ENCODE assay signal across 8 cellular contexts in the genomic region with DNA sequence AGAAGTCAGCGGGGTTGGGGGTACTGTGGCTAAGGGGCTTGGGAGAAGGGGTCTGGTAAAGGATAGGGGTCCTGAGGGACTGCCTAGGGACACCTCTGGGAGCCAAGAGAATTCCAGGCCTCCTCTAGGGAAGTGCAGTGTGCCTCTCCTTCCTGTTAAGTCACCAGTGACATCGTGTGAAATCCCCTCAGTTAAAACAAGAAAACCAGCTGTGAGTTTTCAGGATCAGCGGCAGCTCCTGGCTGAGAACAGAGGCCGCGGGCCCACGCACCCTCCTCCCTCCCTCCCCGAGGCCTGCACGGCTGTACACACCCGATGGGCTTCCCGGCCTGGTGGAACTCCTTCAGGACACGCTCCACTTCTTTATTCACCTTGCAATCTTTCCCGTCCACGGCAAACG.
DNase-seq lines count a peak whose midpoint lies in the region; ATAC-seq and TF ChIP-seq lines count a peak whose summit lies in the region.
"Not testable (repeated sequence)": the region's sequence is repeated elsewhere in the genome, so short reads cannot be mapped to it uniquely, and the experiment has no call there.

No MANE protein-coding gene starts in this region.

- not testable (repeated sequence) for H3K9me3 ChIP-seq in right atrium auricular region; mucosa of descending colon; aorta (ENCODE audit: control insufficient read depth, low read length)

- H3K4me1 Mint-ChIP-seq in activated CD4-positive, alpha-beta memory T cell treated with anti-CD3 and anti-CD28 coated beads for 36 hours (ENCODE audit: low read depth), result not testable (repeated sequence)

- not testable (repeated sequence) for H3K4me3 Mint-ChIP-seq in activated CD4-positive, alpha-beta memory T cell treated with anti-CD3 and anti-CD28 coated beads for 36 hours

- H3K27me3 ChIP-seq in right atrium auricular region; aorta (ENCODE audit: control insufficient read depth in 1 of 2, insufficient read depth in 2 of 2, low read length in 1 of 2): not testable (repeated sequence)

- POLR2A ChIA-PET in activated CD4-positive, alpha-beta memory T cell treated with anti-CD3 and anti-CD28 coated beads for 36 hours (lab: Charles Lee), result not testable (repeated sequence)

- not testable (repeated sequence) for H3K36me3 Mint-ChIP-seq in activated CD4-positive, alpha-beta memory T cell treated with anti-CD3 and anti-CD28 coated beads for 36 hours

- CTCF ChIA-PET in activated CD4-positive, alpha-beta memory T cell treated with anti-CD3 and anti-CD28 coated beads for 36 hours (lab: Charles Lee), result not testable (repeated sequence)

- DNase-seq in CD1c-positive myeloid dendritic cell (ENCODE audit: extremely low spot score) (peak; percentile 4), dermis blood vessel endothelial cell (peak; percentile 44), fibroblast of villous mesenchyme (ENCODE audit: low read depth) (peak; percentile 47), right atrium auricular region (ENCODE audit: low spot score) (peak; percentile 59), mucosa of descending colon (peak; percentile 7 to 33 (median 32)), sciatic nerve (ENCODE audit: low spot score) (peak; percentile 32), aorta (peak in 1 of 2 donors; percentile 3)
- DNase-seq in activated CD4-positive, alpha-beta memory T cell treated with anti-CD3 and anti-CD28 coated beads for 36 hours, result peak; percentile 9

- not testable (repeated sequence) for ATAC-seq in mucosa of descending colon
- ATAC-seq in sciatic nerve (peak; percentile 58), aorta (ENCODE audit: low FRiP score) (peak; percentile 24)

- not testable (repeated sequence) for H3K4me3 ChIP-seq in fibroblast of villous mesenchyme (ENCODE audit: low read depth, low read length); right atrium auricular region; mucosa of descending colon; aorta (ENCODE audit: low read length in 2 of 2)

- H3K27me3 Mint-ChIP-seq in activated CD4-positive, alpha-beta memory T cell treated with anti-CD3 and anti-CD28 coated beads for 36 hours, result not testable (repeated sequence)

- not testable (repeated sequence) for TF ChIP-seq CTCF in fibroblast of villous mesenchyme (IDR thresholded peaks at IDR 0.05; ENCODE audit: insufficient read depth, low read depth, low read length); right atrium auricular region (IDR thresholded peaks at IDR 0.05); mucosa of descending colon (IDR thresholded peaks at IDR 0.05)

- H3K36me3 ChIP-seq in right atrium auricular region; mucosa of descending colon (ENCODE audit: low read depth); aorta (ENCODE audit: control insufficient read depth in 1 of 2, insufficient read depth in 2 of 2, low read length in 1 of 2): not testable (repeated sequence)

- 19 to 42% methylated on average over 5 to 6 of the region's 14 CpGs for WGBS in aorta, 2 donors

- not testable (repeated sequence) for H3K27ac Mint-ChIP-seq in activated CD4-positive, alpha-beta memory T cell treated with anti-CD3 and anti-CD28 coated beads for 36 hours

- H3K4me1 ChIP-seq in right atrium auricular region; mucosa of descending colon (ENCODE audit: low read depth); aorta (ENCODE audit: control insufficient read depth in 1 of 2, insufficient read depth in 2 of 2, low read length in 2 of 2): not testable (repeated sequence)

- peak overlapping the region; percentile 48 to 59 for H3K27ac ChIP-seq in right atrium auricular region
- H3K27ac ChIP-seq in aorta (ENCODE audit: low read depth in 1 of 2, low read length in 2 of 2), result not testable (repeated sequence)

- intact Hi-C loops in activated CD4-positive, alpha-beta memory T cell treated with anti-CD3 and anti-CD28 coated beads for 36 hours (cut with micrococcal nuclease); mucosa of descending colon (cut with DNase I, micrococcal nuclease); sciatic nerve (cut with DNase I); aorta (cut with DNase I): not testable (repeated sequence)

- H3K9me3 Mint-ChIP-seq in activated CD4-positive, alpha-beta memory T cell treated with anti-CD3 and anti-CD28 coated beads for 36 hours, result not testable (repeated sequence)
